In the genomic region with DNA sequence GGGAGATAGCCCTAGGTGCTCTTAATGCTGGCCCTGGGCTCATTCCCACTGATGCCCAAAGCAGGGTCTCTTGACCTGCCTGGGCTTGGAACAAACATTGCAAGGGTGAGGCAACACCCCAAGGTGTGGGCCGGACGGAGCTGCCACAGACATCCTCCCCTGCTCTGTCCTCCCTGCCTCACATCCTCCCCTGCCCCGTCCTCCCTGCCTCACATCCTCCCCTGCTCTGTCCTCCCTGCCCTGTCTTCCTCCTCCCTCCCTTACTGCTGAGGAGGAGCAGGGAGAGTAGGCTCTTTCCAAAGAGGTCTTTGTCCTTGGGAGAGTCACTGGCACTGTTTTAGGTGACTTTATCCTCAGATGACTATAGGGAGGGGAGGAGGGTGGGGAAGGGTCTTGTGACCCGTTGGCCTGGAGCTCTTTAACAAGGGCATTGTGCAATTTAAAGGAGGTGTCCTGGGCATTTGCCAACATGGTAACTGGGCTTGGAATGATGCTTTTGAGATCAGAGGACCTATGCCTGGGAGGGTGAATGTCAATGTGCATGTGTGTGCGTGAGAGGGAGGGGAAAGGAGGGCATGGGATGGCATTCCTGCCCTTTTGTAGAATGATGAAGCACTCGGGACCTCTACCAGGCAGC, we compare ENCODE assay signal across 1 cellular context.
TF ChIP-seq lines count a peak whose summit lies in the region.

No MANE protein-coding gene starts in this region.

TF ChIP-seq in HEK293, 187 proteins besides CTCF, POLR2A, EP300 and RAD21 (continued from another document):
- TF ChIP-seq, protein P1, sequence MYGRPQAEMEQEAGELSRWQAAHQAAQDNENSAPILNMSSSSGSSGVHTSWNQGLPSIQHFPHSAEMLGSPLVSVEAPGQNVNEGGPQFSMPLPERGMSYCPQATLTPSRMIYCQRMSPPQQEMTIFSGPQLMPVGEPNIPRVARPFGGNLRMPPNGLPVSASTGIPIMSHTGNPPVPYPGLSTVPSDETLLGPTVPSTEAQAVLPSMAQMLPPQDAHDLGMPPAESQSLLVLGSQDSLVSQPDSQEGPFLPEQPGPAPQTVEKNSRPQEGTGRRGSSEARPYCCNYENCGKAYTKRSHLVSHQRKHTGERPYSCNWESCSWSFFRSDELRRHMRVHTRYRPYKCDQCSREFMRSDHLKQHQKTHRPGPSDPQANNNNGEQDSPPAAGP (tag by site-specific recombination; IDR thresholded peaks at IDR 0.05), result peak; percentile 91
- peak; percentile 84 for TF ChIP-seq WT1 (tag by site-specific recombination; IDR thresholded peaks at IDR 0.05)
- TF ChIP-seq HOXA7 (CRISPR knock-in tag; IDR thresholded peaks at IDR 0.05; ENCODE audit: borderline replicate concordance), result no peak
- no peak for TF ChIP-seq ZSCAN16 (tag by site-specific recombination; IDR thresholded peaks at IDR 0.05)
- 0 out of 2 replicates have a peak, but pooled peaks have one; percentile 19 for TF ChIP-seq ZNF398 (tag by site-specific recombination; IDR thresholded peaks at IDR 0.05)
- no peak for TF ChIP-seq ZNF16 (tag by site-specific recombination; IDR thresholded peaks at IDR 0.05; ENCODE audit: low read depth)
- TF ChIP-seq ZNF747 (tag by site-specific recombination; IDR thresholded peaks at IDR 0.05), result no peak
